In the genomic region with DNA sequence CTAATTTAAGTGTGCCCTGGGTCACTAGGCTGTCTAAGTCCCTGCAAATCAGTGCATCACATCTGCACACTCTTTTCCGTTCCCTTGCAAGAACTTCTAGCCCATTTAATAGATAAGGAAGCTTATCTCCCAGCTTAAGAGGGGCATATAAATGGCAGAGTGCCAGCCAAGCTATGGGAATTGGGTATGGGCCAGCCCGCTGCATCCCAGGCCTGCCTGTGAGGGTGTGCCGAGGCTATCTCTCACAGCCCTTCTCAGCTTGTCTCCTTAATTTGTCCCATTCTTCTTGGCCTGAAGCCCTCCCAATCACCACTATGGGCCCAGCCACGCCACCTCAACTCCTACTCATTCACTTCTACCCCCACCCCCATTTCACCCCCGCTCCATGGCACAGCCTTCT, we compare ENCODE assay signal across 18 cellular contexts. TPM values are rescaled to one million over a fixed set of nuclear protein-coding genes. Genes with fewer than 3 reads are reported as not detected.
A peak's percentile ranks its signal among the peaks of the same experiment; 100 is the strongest.
DNase-seq lines count a peak whose midpoint lies in the region; ATAC-seq, FAIRE-seq and TF ChIP-seq lines count a peak whose summit lies in the region.
"Had no signal": no experiment of that assay in that cellular context is flagged by ENCODE, and none has a peak within 500 bp of the region (broad histone marks: within the 10 kb centered on the region; RNA-seq: fewer than 3 reads in every experiment).

No MANE protein-coding gene starts in this region.

- H3K9me3 ChIP-seq in endothelial cell of umbilical vein (replicated peaks; ENCODE audit: control insufficient read depth, insufficient read depth, low read length) (no peaks in the 10 kb centered on the region), sigmoid colon (no peaks in the 10 kb centered on the region)
- H3K9me3 ChIP-seq: thyroid gland had no signal

- TF ChIP-seq POLR2A in endothelial cell of umbilical vein (IDR thresholded peaks at IDR 0.05; ENCODE audit: low read depth, low read length) (no peak), sigmoid colon (IDR thresholded peaks at IDR 0.05) (no peak)

- DNase-seq in activated CD8-positive, alpha-beta memory T cell treated with anti-CD3 and anti-CD28 coated beads, Interleukin-2, amount 50 U/mL, for 48 hours: peak; percentile 33
- no peak for DNase-seq in activated CD8-positive, alpha-beta memory T cell treated with anti-CD3 and anti-CD28 coated beads, Interleukin-2, amount 10 ng/mL, durations not matched to agents 7 days and 5 days
- DNase-seq in OCI-M1 (lab: John Stamatoyannopoulos, UW) (peak; percentile 46), endothelial cell of umbilical vein (ENCODE audit: low read depth, low spot score) (peak; percentile 90), sigmoid colon (peak; percentile 48), nephron progenitor cell (no peak)
- DNase-seq in activated CD4-positive, alpha-beta T cell treated with anti-CD3 and anti-CD28 coated beads, Interleukin-2, amount 10 ng/mL, durations not matched to agents 24 days and 14 days: no peak
- DNase-seq: DMS153, foreskin melanocyte, HCEC 1CT, NCI-H1417 treated with DMSO at 0.1 percent for 48 hours had no signal

- no peaks in the 10 kb centered on the region for H3K79me2 ChIP-seq in endothelial cell of umbilical vein (ENCODE audit: control insufficient read depth, insufficient read depth, low read length)

- no peak overlapping the region for H3K27ac ChIP-seq in endothelial cell of umbilical vein (ENCODE audit: insufficient read depth, low read depth, low read length)
- H3K27ac ChIP-seq in sigmoid colon: no peak overlapping the region
- H3K27ac ChIP-seq: A549, C4-2B, thyroid gland had no signal

- no peak overlapping the region for H3K27ac Mint-ChIP-seq in activated CD8-positive, alpha-beta memory T cell treated with anti-CD3 and anti-CD28 coated beads, Interleukin-2, amount 10 ng/mL, durations not matched to agents 7 days and 5 days
- no peak overlapping the region for H3K27ac Mint-ChIP-seq in activated CD4-positive, alpha-beta T cell treated with anti-CD3 and anti-CD28 coated beads, Interleukin-2, amount 10 ng/mL, durations not matched to agents 24 days and 14 days
- no peak overlapping the region for H3K27ac Mint-ChIP-seq in nephron progenitor cell

- 88 to 90% methylated on average over 5 of the region's 5 CpGs for WGBS in sigmoid colon, 2 donors

- no peaks in the 10 kb centered on the region for H4K20me1 ChIP-seq in endothelial cell of umbilical vein (replicated peaks; ENCODE audit: control insufficient read depth, extremely low read depth, insufficient read depth, low read length)

- no peak overlapping the region for H2AFZ ChIP-seq in endothelial cell of umbilical vein (ENCODE audit: low read depth, low read length)

- H3K36me3 ChIP-seq in endothelial cell of umbilical vein (ENCODE audit: control insufficient read depth in 2 of 2, extremely low read depth in 1 of 2, insufficient read depth in 2 of 2, low read length in 2 of 2) (peaks cover 0 to 5% of the 10 kb centered on the region in 2 experiments), sigmoid colon (peaks cover 12 to 50% (median 30%) of the 10 kb centered on the region in 4 donors)
- H3K36me3 ChIP-seq: thyroid gland had no signal

- H3K4me1 ChIP-seq in endothelial cell of umbilical vein (ENCODE audit: control insufficient read depth, extremely low read depth, insufficient read depth, low read length) (peaks cover 7% of the 10 kb centered on the region), sigmoid colon (peaks cover 0 to 24% (median 22%) of the 10 kb centered on the region in 4 donors)

- H3K9me1 ChIP-seq in endothelial cell of umbilical vein (replicated peaks; ENCODE audit: control insufficient read depth, extremely low read depth, insufficient read depth, low read length): no peaks in the 10 kb centered on the region

- no peak overlapping the region for H3K9ac ChIP-seq in endothelial cell of umbilical vein (replicated peaks; ENCODE audit: extremely low read depth, insufficient read depth, low read length)

- BruUV-seq in endothelial cell of umbilical vein (replicated peaks; lab: Mats Ljungman, UMichigan): no TSS peak

- dilution Hi-C loops in endothelial cell of umbilical vein (cut with MboI; ENCODE audit: extremely low pct_ligation_motif_present, low sequenced_read_pairs): no loop called here

- no peak overlapping the region for H3K4me3 Mint-ChIP-seq in activated CD8-positive, alpha-beta memory T cell treated with anti-CD3 and anti-CD28 coated beads, Interleukin-2, amount 10 ng/mL, durations not matched to agents 7 days and 5 days
- no peak overlapping the region for H3K4me3 Mint-ChIP-seq in activated CD4-positive, alpha-beta T cell treated with anti-CD3 and anti-CD28 coated beads, Interleukin-2, amount 10 ng/mL, durations not matched to agents 24 days and 14 days
- no peak overlapping the region for H3K4me3 Mint-ChIP-seq in nephron progenitor cell

- no peaks in the 10 kb centered on the region for H3K27me3 ChIP-seq in endothelial cell of umbilical vein (ENCODE audit: control insufficient read depth in 2 of 2, insufficient read depth in 2 of 2, low read length in 2 of 2)
- H3K27me3 ChIP-seq in sigmoid colon: no peaks in the 10 kb centered on the region
- H3K27me3 ChIP-seq: thyroid gland had no signal

- no peak for TF ChIP-seq CTCF in endothelial cell of umbilical vein (IDR thresholded peaks at IDR 0.05; ENCODE audit: extremely low read depth in 1 of 2, insufficient read depth in 1 of 2, low read depth in 1 of 2, low read length in 2 of 2)
- TF ChIP-seq CTCF in sigmoid colon (IDR thresholded peaks at IDR 0.05): no peak
- no peak for TF ChIP-seq CTCF in nephron progenitor cell (IDR thresholded peaks at IDR 0.05)

- POLR2A ChIA-PET in endothelial cell of umbilical vein (lab: Charles Lee): no interaction called here

- no peak for ATAC-seq in activated CD8-positive, alpha-beta memory T cell treated with anti-CD3 and anti-CD28 coated beads, Interleukin-2, amount 10 ng/mL, durations not matched to agents 7 days and 5 days
- ATAC-seq in GM18858 (IDR thresholded peaks at IDR 0.05; ENCODE audit: unreplicated experiment): no peak
- ATAC-seq: A549, left colon, Panc1 had no signal

- H3K4me1 Mint-ChIP-seq in activated CD8-positive, alpha-beta memory T cell treated with anti-CD3 and anti-CD28 coated beads, Interleukin-2, amount 10 ng/mL, durations not matched to agents 7 days and 5 days: no peaks in the 10 kb centered on the region
- no peaks in the 10 kb centered on the region for H3K4me1 Mint-ChIP-seq in activated CD4-positive, alpha-beta T cell treated with anti-CD3 and anti-CD28 coated beads, Interleukin-2, amount 10 ng/mL, durations not matched to agents 24 days and 14 days
- H3K4me1 Mint-ChIP-seq in nephron progenitor cell: peaks cover 8% of the 10 kb centered on the region

- TF ChIP-seq EP300 in sigmoid colon (IDR thresholded peaks at IDR 0.05): no peak

- intact Hi-C loops in endothelial cell of umbilical vein (cut with micrococcal nuclease) (no loop called here), sigmoid colon (cut with DNase I) (no loop called here)
- intact Hi-C loops in activated CD4-positive, alpha-beta T cell treated with anti-CD3 and anti-CD28 coated beads, Interleukin-2, amount 10 ng/mL, durations not matched to agents 24 days and 14 days (cut with micrococcal nuclease): no loop called here

- H3K4me2 ChIP-seq in endothelial cell of umbilical vein (ENCODE audit: insufficient read depth, low read length): no peak overlapping the region
- H3K4me2 ChIP-seq: A549 had no signal

- CTCF ChIA-PET in activated CD8-positive, alpha-beta memory T cell treated with anti-CD3 and anti-CD28 coated beads, Interleukin-2, amount 10 ng/mL, durations not matched to agents 7 days and 5 days (lab: Charles Lee): no interaction called here
- CTCF ChIA-PET in endothelial cell of umbilical vein (lab: Charles Lee): interaction anchor here (1.0 kb wide), 1 partner anchor 12 kb away, joined by 6 read pairs; no protein-coding TSS in a partner anchor

- FAIRE-seq in endothelial cell of umbilical vein (lab: Jason Lieb, UNC): no peak
- FAIRE-seq: A549 had no signal

- H3K4me3 ChIP-seq in endothelial cell of umbilical vein (replicated peaks in 1 of 3; ENCODE audit: insufficient read depth in 1 of 3, low read depth in 1 of 3, low read length in 3 of 3) (no peak overlapping the region), sigmoid colon (no peak overlapping the region)
- H3K4me3 ChIP-seq: A549, thyroid gland had no signal

- no peaks in the 10 kb centered on the region for H3K27me3 Mint-ChIP-seq in activated CD8-positive, alpha-beta memory T cell treated with anti-CD3 and anti-CD28 coated beads, Interleukin-2, amount 10 ng/mL, durations not matched to agents 7 days and 5 days
- H3K27me3 Mint-ChIP-seq in activated CD4-positive, alpha-beta T cell treated with anti-CD3 and anti-CD28 coated beads, Interleukin-2, amount 10 ng/mL, durations not matched to agents 24 days and 14 days: no peaks in the 10 kb centered on the region
- H3K27me3 Mint-ChIP-seq in nephron progenitor cell (ENCODE audit: low read depth, poor library complexity): no peaks in the 10 kb centered on the region

- H3K36me3 Mint-ChIP-seq in activated CD8-positive, alpha-beta memory T cell treated with anti-CD3 and anti-CD28 coated beads, Interleukin-2, amount 10 ng/mL, durations not matched to agents 7 days and 5 days: no peaks in the 10 kb centered on the region
- no peaks in the 10 kb centered on the region for H3K36me3 Mint-ChIP-seq in activated CD4-positive, alpha-beta T cell treated with anti-CD3 and anti-CD28 coated beads, Interleukin-2, amount 10 ng/mL, durations not matched to agents 24 days and 14 days (ENCODE audit: low read depth)
- H3K36me3 Mint-ChIP-seq in nephron progenitor cell (ENCODE audit: low read depth): no peaks in the 10 kb centered on the region

- no peaks in the 10 kb centered on the region for H3K9me3 Mint-ChIP-seq in activated CD8-positive, alpha-beta memory T cell treated with anti-CD3 and anti-CD28 coated beads, Interleukin-2, amount 10 ng/mL, durations not matched to agents 7 days and 5 days (ENCODE audit: low read depth)
- H3K9me3 Mint-ChIP-seq in activated CD4-positive, alpha-beta T cell treated with anti-CD3 and anti-CD28 coated beads, Interleukin-2, amount 10 ng/mL, durations not matched to agents 24 days and 14 days: no peaks in the 10 kb centered on the region
- peaks cover 9% of the 10 kb centered on the region for H3K9me3 Mint-ChIP-seq in nephron progenitor cell

RNA-seq across cellular contexts. Expression of gene AQP1, which starts 14.7 kb away (rescaled TPM):
- under 1 TPM in 1 of 2 experiments, not detected in 1; 0.15 TPM for total RNA-seq in activated CD8-positive, alpha-beta memory T cell treated with anti-CD3 and anti-CD28 coated beads, Interleukin-2, amount 10 ng/mL, durations not matched to agents 7 days and 5 days
- total RNA-seq in endothelial cell of umbilical vein (11.6 and 15.9 TPM in 2 replicates), sigmoid colon (100 to 1,000 TPM in 3 of 4 donors, 10 to 100 TPM in 1; 66.0 to 191 (median 146) TPM)
- polyA plus RNA-seq in endothelial cell of umbilical vein (10.5 and 11.7 TPM in 2 replicates), sigmoid colon (10 to 100 TPM in 1 of 3 donors, 1 to 10 TPM in 2; 3.7 to 41.8 (median 7.8) TPM)
- 9.5 and 13.5 TPM in 2 replicates for polyA plus RNA-seq in endothelial cell of umbilical vein (2011; cell fraction: cytosol; rRNA removed)
- 4.8 and 8.2 TPM in 2 replicates for polyA plus RNA-seq in endothelial cell of umbilical vein (2011; cell fraction: nucleus; rRNA removed)
- polyA plus RNA-seq in endothelial cell of umbilical vein (2012): 0.60 and 2.2 TPM in 2 replicates
- 10.5 and 12.4 TPM in 2 replicates for polyA minus RNA-seq in endothelial cell of umbilical vein
- 0.31 TPM for polyA minus RNA-seq in endothelial cell of umbilical vein (2011; cell fraction: cytosol; rRNA and poly(A)+ RNA removed)
- 1.7 and 2.9 TPM in 2 replicates for polyA minus RNA-seq in endothelial cell of umbilical vein (2011; cell fraction: nucleus; rRNA and poly(A)+ RNA removed)
- total RNA-seq in activated CD4-positive, alpha-beta T cell treated with anti-CD3 and anti-CD28 coated beads, Interleukin-2, amount 10 ng/mL, durations not matched to agents 24 days and 14 days: not detected in 2 replicates

RNA-seq across cellular contexts. Expression of gene GHRHR, which starts 37.4 kb away (rescaled TPM):
- not detected for total RNA-seq in activated CD8-positive, alpha-beta memory T cell treated with anti-CD3 and anti-CD28 coated beads, Interleukin-2, amount 10 ng/mL, durations not matched to agents 7 days and 5 days
- total RNA-seq in endothelial cell of umbilical vein: not detected in 2 replicates
- polyA plus RNA-seq in endothelial cell of umbilical vein: not detected in 2 replicates
- polyA plus RNA-seq in endothelial cell of umbilical vein (2011; cell fraction: cytosol; rRNA removed): not detected in 2 replicates
- polyA plus RNA-seq in endothelial cell of umbilical vein (2011; cell fraction: nucleus; rRNA removed): not detected in 2 replicates
- polyA plus RNA-seq in endothelial cell of umbilical vein (2012): not detected in 2 replicates
- polyA minus RNA-seq in endothelial cell of umbilical vein: not detected in 2 replicates
- polyA minus RNA-seq in endothelial cell of umbilical vein (2011; cell fraction: cytosol; rRNA and poly(A)+ RNA removed): not detected
- not detected in 2 replicates for polyA minus RNA-seq in endothelial cell of umbilical vein (2011; cell fraction: nucleus; rRNA and poly(A)+ RNA removed)
- not detected for total RNA-seq in sigmoid colon
- not detected for polyA plus RNA-seq in sigmoid colon
- total RNA-seq in activated CD4-positive, alpha-beta T cell treated with anti-CD3 and anti-CD28 coated beads, Interleukin-2, amount 10 ng/mL, durations not matched to agents 24 days and 14 days: not detected in 2 replicates
- total RNA-seq: HT-29, left colon had no signal
- polyA plus RNA-seq: A549 had no signal

Comparison
In these comparisons a context has a peak if more than half of its experiments do, and no peak if none do; other contexts are left out.
1. DNase-seq: peak in activated CD8-positive, alpha-beta memory T cell treated with anti-CD3 and anti-CD28 coated beads, Interleukin-2, amount 50 U/mL, for 48 hours (single experiment), OCI-M1 (single experiment), endothelial cell of umbilical vein (single experiment) and sigmoid colon (single experiment); none in activated CD8-positive, alpha-beta memory T cell treated with anti-CD3 and anti-CD28 coated beads, Interleukin-2, amount 10 ng/mL, durations not matched to agents 7 days and 5 days (single experiment), activated CD4-positive, alpha-beta T cell treated with anti-CD3 and anti-CD28 coated beads, Interleukin-2, amount 10 ng/mL, durations not matched to agents 24 days and 14 days (single experiment) and nephron progenitor cell (single experiment).
2. RNA of gene AQP1, which starts 14.7 kb away (total RNA-seq): 66.0 to 191 TPM in sigmoid colon and 11.6 to 15.9 TPM in endothelial cell of umbilical vein; 0.15 TPM in activated CD8-positive, alpha-beta memory T cell treated with anti-CD3 and anti-CD28 coated beads, Interleukin-2, amount 10 ng/mL, durations not matched to agents 7 days and 5 days and not detected in activated CD4-positive, alpha-beta T cell treated with anti-CD3 and anti-CD28 coated beads, Interleukin-2, amount 10 ng/mL, durations not matched to agents 24 days and 14 days; every median in the first group is over 10 times any median in the second.